21 cellular contexts compared by ENCODE assay signal in the genomic region with DNA sequence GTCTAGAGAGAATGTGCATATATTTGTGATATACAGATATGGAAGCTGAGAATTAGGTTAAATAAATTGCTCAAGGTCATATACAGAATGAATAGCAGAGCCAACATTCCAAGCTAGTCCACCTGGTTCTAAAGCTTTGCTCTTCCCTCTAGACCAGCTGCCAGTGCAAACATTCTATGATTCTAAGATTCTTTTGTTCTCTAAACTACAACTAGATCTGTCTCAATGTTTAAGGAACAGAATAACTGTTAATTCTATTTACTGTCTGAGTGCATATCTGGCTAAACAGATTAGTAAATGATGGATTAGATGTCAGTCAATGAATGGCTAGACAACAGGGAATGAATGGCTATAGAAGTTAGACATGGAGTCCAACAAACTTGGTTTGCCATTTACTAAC. TPM values are rescaled to one million over a fixed set of nuclear protein-coding genes. Genes with fewer than 3 reads are reported as not detected.
DNase-seq lines count a peak whose midpoint lies in the region; ATAC-seq, FAIRE-seq and TF ChIP-seq lines count a peak whose summit lies in the region.
"Had no signal": no experiment of that assay in that cellular context is flagged by ENCODE, and none has a peak within 500 bp of the region (broad histone marks: within the 10 kb centered on the region; RNA-seq: fewer than 3 reads in every experiment).

No MANE protein-coding gene starts in this region.

- H3K9ac ChIP-seq in K562 (ENCODE audit: insufficient read depth in 1 of 2, low read depth in 2 of 2, low read length in 2 of 2) = no peak overlapping the region
- H3K9ac ChIP-seq: BLaER1 treated with 17β-estradiol and CSF1 and Interleukin-3, amounts not matched to agents 10 nM and 100 nM had no signal

- H3K4me1 ChIP-seq in K562 (replicated peaks in 1 of 2; ENCODE audit: control insufficient read depth in 2 of 2, insufficient read depth in 2 of 2, low read length in 2 of 2) = peaks cover 0 to 5% of the 10 kb centered on the region in 2 experiments; a peak in 3 of 5 replicates

- ATAC-seq in K562 (no peak), HG03280 (IDR thresholded peaks at IDR 0.05; ENCODE audit: unreplicated experiment) (no peak)
- ATAC-seq: A549; CD8-positive, alpha-beta T cell had no signal

- no peaks in the 10 kb centered on the region for H3K9me3 ChIP-seq in K562 (replicated peaks; ENCODE audit: control insufficient read depth, insufficient read depth, low read depth, low read length)
- H3K9me3 ChIP-seq: A549; BLaER1 treated with 17β-estradiol and CSF1 and Interleukin-3, amounts not matched to agents 10 nM and 100 nM; Caco-2 had no signal

- no peaks in the 10 kb centered on the region for H3K79me2 ChIP-seq in K562 (ENCODE audit: control insufficient read depth, insufficient read depth, low read length)

- no peaks in the 10 kb centered on the region; a peak in 3 of 5 replicates for H3K27me3 ChIP-seq in K562 (ENCODE audit: control insufficient read depth in 2 of 2, insufficient read depth in 2 of 2, low read length in 2 of 2)
- H3K27me3 ChIP-seq: BLaER1 treated with 17β-estradiol and CSF1 and Interleukin-3, amounts not matched to agents 10 nM and 100 nM had no signal

- no peaks in the 10 kb centered on the region for H3K9me1 ChIP-seq in K562 (ENCODE audit: control insufficient read depth, insufficient read depth, low read length)

- BruUV-seq in K562 (replicated peaks; lab: Mats Ljungman, UMichigan) = no TSS peak

- H4K20me1 ChIP-seq in K562 (replicated peaks; ENCODE audit: control insufficient read depth, insufficient read depth, low read length) = no peaks in the 10 kb centered on the region
- H4K20me1 ChIP-seq: BLaER1 treated with 17β-estradiol and CSF1 and Interleukin-3, amounts not matched to agents 10 nM and 100 nM had no signal

- POLR2A ChIA-PET in K562 (lab: Yijun Ruan, JAX) = interaction anchor here (1.1 kb wide), 1 partner anchor 119 kb away, joined by 3 read pairs; no protein-coding TSS in a partner anchor

- in situ Hi-C loops in K562 (cut with MboI) = loop anchor here (10.0 kb wide), 1 partner anchor 123 kb away; no protein-coding TSS in a partner anchor

- CTCF ChIA-PET in K562 (lab: Yijun Ruan, JAX; ENCODE audit: low intra/inter-chr PET ratio) = interaction anchor here (0.6 to 0.7 kb wide), 2 partner anchors 16 to 125 kb away, joined by 3 read pairs; no protein-coding TSS in a partner anchor

- peak; percentile 40 for DNase-seq in NCI-H82 (lab: John Stamatoyannopoulos, UW)
- DNase-seq in NCI-H82 treated with DMSO at 0.1 percent for 48 hours (lab: John Stamatoyannopoulos, UW; ENCODE audit: unreplicated experiment) = no peak
- no peak for DNase-seq in K562 (ENCODE audit: extremely low read depth in 1 of 4, low spot score in 3 of 4)
- DNase-seq in frontal cortex (ENCODE audit: low spot score in 2 of 2) = no peak
- DNase-seq: AML-193; Calu3; CD4-positive, alpha-beta T cell; CD8-positive, alpha-beta T cell; DMS79 treated with DMSO at 0.1 percent for 48 hours; GF-D8 had no signal

- TF ChIP-seq EP300 in K562 (IDR thresholded peaks at IDR 0.05; ENCODE audit: low read length) = no peak

- no peak overlapping the region for H2AFZ ChIP-seq in K562 (ENCODE audit: low read depth, low read length)

- intact Hi-C loops in K562 (cut with micrococcal nuclease) = loop anchor here (2.0 to 5.0 kb wide), 2 partner anchors 125 to 483 kb away; no protein-coding TSS in a partner anchor

- no peak for FAIRE-seq in K562 (lab: Jason Lieb, UNC)
- no peak for FAIRE-seq in frontal cortex (lab: Jason Lieb, UNC)
- FAIRE-seq: A549, D721Med, G401.6, GM12891 had no signal

- no peak overlapping the region for H3K4me2 ChIP-seq in K562 (ENCODE audit: insufficient read depth, low read length)
- H3K4me2 ChIP-seq: A549; BLaER1 treated with 17β-estradiol and CSF1 and Interleukin-3, amounts not matched to agents 10 nM and 100 nM had no signal

- H3K36me3 ChIP-seq in K562 (ENCODE audit: control insufficient read depth, insufficient read depth, low read length) = no peaks in the 10 kb centered on the region
- H3K36me3 ChIP-seq: BLaER1 treated with 17β-estradiol and CSF1 and Interleukin-3, amounts not matched to agents 10 nM and 100 nM had no signal

- TF ChIP-seq RAD21 in K562 (CRISPR knock-in tag; conservative IDR thresholded peaks at IDR 0.05 in 1 of 2, IDR thresholded peaks at IDR 0.05 in 1 of 2) = no peak

- H3K27ac ChIP-seq in K562 (ENCODE audit: extremely low read depth, low read depth, low read length) = no peak overlapping the region
- H3K27ac ChIP-seq: 22Rv1, C4-2B had no signal

- no peak overlapping the region for H3K4me3 ChIP-seq in K562
- H3K4me3 ChIP-seq: A549; BLaER1 treated with 17β-estradiol and CSF1 and Interleukin-3, amounts not matched to agents 10 nM and 100 nM had no signal

- no peak for TF ChIP-seq CTCF in K562 (IDR thresholded peaks at IDR 0.05 in 2 of 3, conservative IDR thresholded peaks at IDR 0.05 in 1 of 3; ENCODE audit: insufficient read depth in 2 of 3, low read depth in 1 of 3, low read length in 3 of 3)

- no peak for TF ChIP-seq POLR2A in K562 (conservative IDR thresholded peaks at IDR 0.05)

TF ChIP-seq in K562, 482 proteins besides CTCF, POLR2A, EP300 and RAD21 (continues in another document):
- TF ChIP-seq CREM (IDR thresholded peaks at IDR 0.05; ENCODE audit: low read depth) = no peak
- peak; percentile 37 for TF ChIP-seq MEIS2 (IDR thresholded peaks at IDR 0.05; ENCODE audit: partially characterized antibody)
- TF ChIP-seq ERF (CRISPR knock-in tag; IDR thresholded peaks at IDR 0.05) = no peak
- TF ChIP-seq DPF2 (IDR thresholded peaks at IDR 0.05) = no peak
- no peak for TF ChIP-seq ZNF668 (CRISPR knock-in tag; IDR thresholded peaks at IDR 0.05)
- TF ChIP-seq, protein P1, sequence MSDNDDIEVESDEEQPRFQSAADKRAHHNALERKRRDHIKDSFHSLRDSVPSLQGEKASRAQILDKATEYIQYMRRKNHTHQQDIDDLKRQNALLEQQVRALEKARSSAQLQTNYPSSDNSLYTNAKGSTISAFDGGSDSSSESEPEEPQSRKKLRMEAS (CRISPR knock-in tag; IDR thresholded peaks at IDR 0.05) = no peak

RNA-seq across cellular contexts. Expression of gene KCNE3, which starts 19.6 kb away (rescaled TPM):
- total RNA-seq in K562 (2011; cell fraction: chromatin; rRNA removed; ENCODE audit: low replicate concordance) = 2.7 and 3.5 TPM in 2 replicates
- total RNA-seq in K562 (2011; cell fraction: nucleolus; rRNA removed) = 1.7 and 3.3 TPM in 2 replicates
- total RNA-seq in K562 (2011; cell fraction: nucleoplasm; rRNA removed) = 3.2 and 3.9 TPM in 2 replicates
- total RNA-seq in K562 (2014; rRNA removed) (6.8 and 7.2 TPM in 2 replicates), K562 (2014; rRNA removed; fragmentation: Illumina TruSeq; extraction: Trizol) (7.0 and 8.0 TPM in 2 replicates), K562 (2015; rRNA removed; fragmentation: Illumina TruSeq; extraction: Trizol) (5.2 and 5.7 TPM in 2 replicates), K562 (2021) (5.9 and 6.2 TPM in 2 replicates), frontal cortex (1.2 TPM)
- polyA plus RNA-seq in K562 (2011; rRNA removed) (2.0 and 2.4 TPM in 2 replicates), K562 (2014; fragmentation: Illumina TruSeq; extraction: Trizol) (7.9 and 8.4 TPM in 2 replicates), K562 (2014; fragmentation: Nextera tagmentation; extraction: Ambion mirVana) (1 to 10 TPM; 1.6 to 2.3 TPM), K562 (2014; rRNA removed) (8.7 and 9.9 TPM in 2 replicates)
- polyA plus RNA-seq in K562 (2011; cell fraction: cytosol; rRNA removed) = 1.8 and 3.4 TPM in 2 replicates
- 2.1 and 2.6 TPM in 2 replicates for polyA plus RNA-seq in K562 (2011; cell fraction: nucleus; rRNA removed)
- polyA plus RNA-seq in K562 (2012) = 6.7 and 11.4 TPM in 2 replicates
- polyA minus RNA-seq in K562 (2011; rRNA and poly(A)+ RNA removed) = 1.0 and 2.6 TPM in 2 replicates
- 1.4 and 1.6 TPM in 2 replicates for polyA minus RNA-seq in K562 (2011; cell fraction: cytosol; rRNA and poly(A)+ RNA removed)
- 0.67 TPM in 2 replicates for polyA minus RNA-seq in K562 (2011; cell fraction: nucleus; rRNA and poly(A)+ RNA removed)
- total RNA-seq: A172; B cell; CD8-positive, alpha-beta T cell had no signal

RNA-seq across cellular contexts. Expression of gene LIPT2, which starts 45.8 kb away (rescaled TPM):
- 3.1 TPM in 1 of 2 replicates, not detected in the other for total RNA-seq in K562 (2011; cell fraction: chromatin; rRNA removed; ENCODE audit: low replicate concordance)
- total RNA-seq in K562 (2011; cell fraction: nucleolus; rRNA removed) = 3.4 and 4.3 TPM in 2 replicates
- 3.1 and 3.6 TPM in 2 replicates for total RNA-seq in K562 (2011; cell fraction: nucleoplasm; rRNA removed)
- total RNA-seq in K562 (2014; rRNA removed) = 4.5 and 5.5 TPM in 2 replicates
- total RNA-seq in K562 (2014; rRNA removed; fragmentation: Illumina TruSeq; extraction: Trizol) = 2.3 and 3.3 TPM in 2 replicates
- 3.6 and 4.7 TPM in 2 replicates for total RNA-seq in K562 (2015; rRNA removed; fragmentation: Illumina TruSeq; extraction: Trizol)
- 2.6 and 2.9 TPM in 2 replicates for total RNA-seq in K562 (2021)
- polyA plus RNA-seq in K562 (2011; rRNA removed) = 4.5 and 5.2 TPM in 2 replicates
- polyA plus RNA-seq in K562 (2011; cell fraction: cytosol; rRNA removed) = 4.2 and 6.6 TPM in 2 replicates
- 1.4 and 3.0 TPM in 2 replicates for polyA plus RNA-seq in K562 (2011; cell fraction: nucleus; rRNA removed)
- polyA plus RNA-seq in K562 (2012) = 2.8 and 3.9 TPM in 2 replicates
- 3.3 and 4.3 TPM in 2 replicates for polyA plus RNA-seq in K562 (2014; fragmentation: Illumina TruSeq; extraction: Trizol)
- 1 to 10 TPM in 1 of 2 experiments, under 1 TPM in 1; 1.00 to 1.4 TPM for polyA plus RNA-seq in K562 (2014; fragmentation: Nextera tagmentation; extraction: Ambion mirVana)
- 2.9 and 3.5 TPM in 2 replicates for polyA plus RNA-seq in K562 (2014; rRNA removed)
- polyA minus RNA-seq in K562 (2011; rRNA and poly(A)+ RNA removed) = 3.7 and 3.9 TPM in 2 replicates
- polyA minus RNA-seq in K562 (2011; cell fraction: cytosol; rRNA and poly(A)+ RNA removed) = 2.1 and 2.7 TPM in 2 replicates
- polyA minus RNA-seq in K562 (2011; cell fraction: nucleus; rRNA and poly(A)+ RNA removed) = 2.6 and 3.2 TPM in 2 replicates
- total RNA-seq in frontal cortex = 2.9 TPM

RNA-seq across cellular contexts. Expression of gene PGM2L1, which starts 49.5 kb away (rescaled TPM):
- 0.62 and 0.72 TPM in 2 replicates for total RNA-seq in K562 (2011; cell fraction: chromatin; rRNA removed; ENCODE audit: low replicate concordance)
- 1.0 and 2.4 TPM in 2 replicates for total RNA-seq in K562 (2011; cell fraction: nucleolus; rRNA removed)
- 1.3 and 1.4 TPM in 2 replicates for total RNA-seq in K562 (2011; cell fraction: nucleoplasm; rRNA removed)
- 0.36 and 0.57 TPM in 2 replicates for total RNA-seq in K562 (2014; rRNA removed)
- 0.95 and 1.4 TPM in 2 replicates for total RNA-seq in K562 (2014; rRNA removed; fragmentation: Illumina TruSeq; extraction: Trizol)
- 0.53 and 0.76 TPM in 2 replicates for total RNA-seq in K562 (2015; rRNA removed; fragmentation: Illumina TruSeq; extraction: Trizol)
- 0.75 and 0.78 TPM in 2 replicates for total RNA-seq in K562 (2021)
- polyA plus RNA-seq in K562 (2011; rRNA removed) = 0.35 and 0.63 TPM in 2 replicates
- polyA plus RNA-seq in K562 (2011; cell fraction: cytosol; rRNA removed) = 0.15 and 0.88 TPM in 2 replicates
- polyA plus RNA-seq in K562 (2011; cell fraction: nucleus; rRNA removed) = 0.17 and 0.31 TPM in 2 replicates
- polyA plus RNA-seq in K562 (2012) = 0.53 and 0.62 TPM in 2 replicates
- polyA plus RNA-seq in K562 (2014; fragmentation: Illumina TruSeq; extraction: Trizol) = 0.80 and 0.87 TPM in 2 replicates
- under 1 TPM; 0.32 to 0.46 TPM for polyA plus RNA-seq in K562 (2014; fragmentation: Nextera tagmentation; extraction: Ambion mirVana)
- polyA plus RNA-seq in K562 (2014; rRNA removed) = 0.22 and 0.49 TPM in 2 replicates
- polyA minus RNA-seq in K562 (2011; rRNA and poly(A)+ RNA removed) = 0.60 and 0.74 TPM in 2 replicates
- polyA minus RNA-seq in K562 (2011; cell fraction: cytosol; rRNA and poly(A)+ RNA removed) = 0.36 and 0.48 TPM in 2 replicates
- 0.67 TPM in 2 replicates for polyA minus RNA-seq in K562 (2011; cell fraction: nucleus; rRNA and poly(A)+ RNA removed)
- 203 TPM for total RNA-seq in frontal cortex

Comparison
In these comparisons a context has a peak if more than half of its experiments do, and no peak if none do; other contexts are left out.
1. RNA of gene PGM2L1, which starts 49.5 kb away (total RNA-seq): 203 TPM in frontal cortex (single experiment); 0.36 to 2.4 TPM in K562; every median in the first group is over 10 times any median in the second.